ENCODE assay signal across 1 cellular context in the genomic region with DNA sequence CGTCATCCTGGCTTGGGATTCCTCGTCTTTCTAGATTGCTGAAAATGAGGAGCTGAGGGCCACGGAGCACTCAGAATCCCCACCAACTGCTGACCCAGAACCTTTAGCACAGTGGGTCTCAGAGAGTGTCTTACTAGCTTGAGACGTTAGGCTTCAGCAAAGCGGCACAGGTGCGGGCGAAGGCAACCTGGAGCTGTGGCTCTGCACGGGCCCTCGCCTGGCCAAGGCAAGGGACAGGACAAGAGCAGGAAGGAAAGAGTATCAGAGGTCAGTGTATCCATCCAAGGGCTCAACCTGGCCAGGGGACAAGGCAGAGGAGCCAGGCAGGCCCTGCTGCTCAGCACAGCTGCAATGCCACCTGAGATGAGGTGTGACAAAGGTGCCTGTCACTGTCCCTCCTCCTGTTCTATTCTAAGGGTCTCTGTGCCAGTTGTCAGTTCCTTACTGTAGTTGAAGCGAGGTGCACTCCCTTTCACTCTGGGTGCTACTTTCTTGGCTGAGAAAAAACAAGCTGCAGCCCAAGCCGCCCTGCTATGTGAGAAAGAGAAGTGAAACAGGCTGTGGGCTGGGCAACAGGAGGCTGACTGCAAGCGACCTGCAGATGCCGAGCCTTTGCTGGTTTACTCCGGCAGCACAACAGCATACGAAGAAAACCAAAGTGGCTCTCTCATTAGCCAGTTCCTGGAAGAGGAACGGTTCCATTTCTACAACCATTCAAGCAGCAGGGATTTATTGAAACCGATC.
TF ChIP-seq lines count a peak whose summit lies in the region.

No MANE protein-coding gene starts in this region.

TF ChIP-seq in K562, 482 proteins besides CTCF, POLR2A, EP300 and RAD21 (continued from another document):
- TF ChIP-seq, protein P1, sequence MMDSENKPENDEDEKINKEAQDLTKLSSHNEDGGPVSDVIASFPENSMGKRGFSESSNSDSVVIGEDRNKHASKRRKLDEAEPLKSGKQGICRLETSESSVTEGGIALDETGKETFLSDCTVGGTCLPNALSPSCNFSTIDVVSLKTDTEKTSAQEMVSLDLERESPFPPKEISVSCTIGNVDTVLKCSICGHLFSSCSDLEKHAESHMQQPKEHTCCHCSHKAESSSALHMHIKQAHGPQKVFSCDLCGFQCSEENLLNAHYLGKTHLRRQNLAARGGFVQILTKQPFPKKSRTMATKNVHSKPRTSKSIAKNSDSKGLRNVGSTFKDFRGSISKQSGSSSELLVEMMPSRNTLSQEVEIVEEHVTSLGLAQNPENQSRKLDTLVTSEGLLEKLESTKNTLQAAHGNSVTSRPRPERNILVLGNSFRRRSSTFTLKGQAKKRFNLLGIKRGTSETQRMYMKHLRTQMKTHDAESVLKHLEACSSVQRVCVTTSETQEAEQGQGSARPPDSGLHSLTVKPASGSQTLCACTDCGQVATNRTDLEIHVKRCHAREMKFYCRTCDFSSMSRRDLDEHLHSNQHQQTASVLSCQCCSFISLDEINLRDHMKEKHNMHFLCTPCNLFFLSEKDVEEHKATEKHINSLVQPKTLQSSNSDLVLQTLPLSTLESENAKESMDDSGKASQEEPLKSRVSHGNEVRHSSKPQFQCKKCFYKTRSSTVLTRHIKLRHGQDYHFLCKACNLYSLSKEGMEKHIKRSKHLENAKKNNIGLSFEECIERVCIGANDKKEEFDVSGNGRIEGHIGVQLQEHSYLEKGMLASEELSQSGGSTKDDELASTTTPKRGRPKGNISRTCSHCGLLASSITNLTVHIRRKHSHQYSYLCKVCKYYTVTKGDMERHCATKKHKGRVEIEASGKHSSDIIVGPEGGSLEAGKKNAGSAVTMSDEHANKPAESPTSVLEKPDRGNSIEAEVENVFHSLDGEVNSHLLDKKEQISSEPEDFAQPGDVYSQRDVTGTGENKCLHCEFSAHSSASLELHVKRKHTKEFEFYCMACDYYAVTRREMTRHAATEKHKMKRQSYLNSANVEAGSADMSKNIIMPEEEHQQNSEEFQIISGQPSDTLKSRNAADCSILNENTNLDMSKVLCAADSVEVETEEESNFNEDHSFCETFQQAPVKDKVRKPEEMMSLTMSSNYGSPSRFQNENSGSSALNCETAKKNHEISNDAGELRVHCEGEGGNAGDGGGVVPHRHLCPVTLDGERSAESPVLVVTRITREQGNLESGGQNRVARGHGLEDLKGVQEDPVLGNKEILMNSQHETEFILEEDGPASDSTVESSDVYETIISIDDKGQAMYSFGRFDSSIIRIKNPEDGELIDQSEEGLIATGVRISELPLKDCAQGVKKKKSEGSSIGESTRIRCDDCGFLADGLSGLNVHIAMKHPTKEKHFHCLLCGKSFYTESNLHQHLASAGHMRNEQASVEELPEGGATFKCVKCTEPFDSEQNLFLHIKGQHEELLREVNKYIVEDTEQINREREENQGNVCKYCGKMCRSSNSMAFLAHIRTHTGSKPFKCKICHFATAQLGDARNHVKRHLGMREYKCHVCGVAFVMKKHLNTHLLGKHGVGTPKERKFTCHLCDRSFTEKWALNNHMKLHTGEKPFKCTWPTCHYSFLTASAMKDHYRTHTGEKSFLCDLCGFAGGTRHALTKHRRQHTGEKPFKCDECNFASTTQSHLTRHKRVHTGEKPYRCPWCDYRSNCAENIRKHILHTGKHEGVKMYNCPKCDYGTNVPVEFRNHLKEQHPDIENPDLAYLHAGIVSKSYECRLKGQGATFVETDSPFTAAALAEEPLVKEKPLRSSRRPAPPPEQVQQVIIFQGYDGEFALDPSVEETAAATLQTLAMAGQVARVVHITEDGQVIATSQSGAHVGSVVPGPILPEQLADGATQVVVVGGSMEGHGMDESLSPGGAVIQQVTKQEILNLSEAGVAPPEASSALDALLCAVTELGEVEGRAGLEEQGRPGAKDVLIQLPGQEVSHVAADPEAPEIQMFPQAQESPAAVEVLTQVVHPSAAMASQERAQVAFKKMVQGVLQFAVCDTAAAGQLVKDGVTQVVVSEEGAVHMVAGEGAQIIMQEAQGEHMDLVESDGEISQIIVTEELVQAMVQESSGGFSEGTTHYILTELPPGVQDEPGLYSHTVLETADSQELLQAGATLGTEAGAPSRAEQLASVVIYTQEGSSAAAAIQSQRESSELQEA (IDR thresholded peaks at IDR 0.05; ENCODE audit: low read depth), result no peak
- TF ChIP-seq TEAD4 (IDR thresholded peaks at IDR 0.05; ENCODE audit: low read length) (no peak), TEAD4 (CRISPR knock-in tag; IDR thresholded peaks at IDR 0.05; ENCODE audit: borderline replicate concordance) (0 out of 2 replicates have a peak, but pooled peaks have one; percentile 23)
